1 cellular context compared by ENCODE assay signal in the genomic region with DNA sequence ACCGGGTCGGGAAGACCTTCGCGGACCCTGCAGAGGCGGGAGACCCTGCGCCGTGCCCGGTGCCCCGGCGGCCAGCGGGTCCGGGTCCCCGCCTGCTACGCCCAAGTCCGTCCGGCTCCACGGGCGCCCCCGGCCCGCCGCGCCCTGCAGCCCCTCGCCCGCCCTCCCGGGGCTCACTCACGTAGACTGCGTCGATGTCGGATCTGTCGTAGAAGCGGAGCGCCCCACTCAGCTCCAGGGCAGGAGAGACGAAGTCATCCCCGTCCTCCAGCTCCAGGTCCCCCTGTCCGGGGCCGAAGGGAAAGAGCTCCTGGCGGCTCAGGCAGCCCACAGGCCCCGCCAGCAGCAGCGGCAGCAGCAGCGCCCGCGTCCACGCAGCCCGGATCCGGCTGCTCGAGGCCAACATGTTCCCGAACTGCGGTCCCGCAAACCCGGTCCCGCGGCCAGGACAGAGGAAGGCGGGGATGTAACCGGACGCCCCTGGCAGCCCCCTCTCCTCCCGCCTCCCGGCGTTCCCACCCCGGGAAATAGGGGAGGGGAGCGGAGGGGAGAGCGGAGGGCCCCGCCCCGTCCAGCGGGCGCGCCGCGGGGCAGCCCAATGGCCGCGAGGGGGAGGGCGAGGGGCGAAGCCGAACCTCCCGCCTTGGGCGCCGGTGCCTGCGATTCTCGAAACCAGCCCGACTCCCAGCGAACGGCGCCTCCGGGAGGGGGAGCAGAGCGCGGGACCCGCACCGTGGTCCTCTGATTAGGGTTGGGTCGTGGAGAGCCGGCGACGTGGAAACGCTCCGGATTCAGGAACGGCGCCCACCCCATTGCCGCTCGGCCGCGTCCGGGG.
TF ChIP-seq lines count a peak whose summit lies in the region.

TSS of gene NID1 (minus strand) at position 417 of the 835 bp plus-strand sequence. CDS start at position 406, 11 bp downstream.

TF ChIP-seq in endothelial cell of umbilical vein, 7 proteins besides CTCF, POLR2A, EP300 and RAD21 (continued from another document):
- TF ChIP-seq EZH2 (IDR thresholded peaks at IDR 0.05; ENCODE audit: borderline replicate concordance, low read depth, low read length, severe bottlenecking) = peak; percentile 17
